In genomic region chr16:3776316-3776715, GRCh38 we compare ENCODE assay signal across 17 cellular contexts.
"Had no signal": no experiment of that assay in that cellular context is flagged by ENCODE, and none has a peak within 500 bp of the region (broad histone marks: within the 10 kb centered on the region; RNA-seq: fewer than 3 reads in every experiment).

No MANE protein-coding gene starts in this region.

- H3K27me3 Mint-ChIP-seq: activated CD8-positive, alpha-beta T cell treated with anti-CD3 and anti-CD28 coated beads for 36 hours; central memory CD8-positive, alpha-beta T cell; naive B cell; T-cell had no signal

- H3K9me3 Mint-ChIP-seq: activated CD8-positive, alpha-beta T cell treated with anti-CD3 and anti-CD28 coated beads for 36 hours; central memory CD8-positive, alpha-beta T cell; naive B cell; T-cell had no signal

- ATAC-seq: activated CD8-positive, alpha-beta T cell treated with anti-CD3 and anti-CD28 coated beads for 36 hours; sciatic nerve; T-cell had no signal

- DNase-seq: activated CD4-positive, alpha-beta T cell treated with anti-CD3 and anti-CD28 coated beads for 4 hours; activated CD8-positive, alpha-beta T cell treated with anti-CD3 and anti-CD28 coated beads for 36 hours; activated naive CD4-positive, alpha-beta T cell treated with Interleukin-2 at 50 U/mL for 16 hours; cortex of kidney; effector CD8-positive, alpha-beta T cell; hippocampal formation; naive B cell; posterior cingulate gyrus; stimulated activated CD4-positive, alpha-beta T cell treated with anti-CD3 and anti-CD28 coated beads, Interleukin-2, amount 100 ng/mL, for 24 hours; stimulated activated naive CD4-positive, alpha-beta T cell treated with Interleukin-2 at 50 U/mL for 16 hours; T-cell had no signal

- H3K27ac ChIP-seq: epithelial cell of prostate, neutrophil, suprapubic skin, VCaP had no signal

- H3K27me3 ChIP-seq: neutrophil, suprapubic skin had no signal

- H3K4me3 ChIP-seq: suprapubic skin had no signal

- H3K4me3 Mint-ChIP-seq: activated CD8-positive, alpha-beta T cell treated with anti-CD3 and anti-CD28 coated beads for 36 hours; central memory CD8-positive, alpha-beta T cell; T-cell had no signal

- H3K9me3 ChIP-seq: neutrophil, suprapubic skin had no signal

- H3K27ac Mint-ChIP-seq: activated CD8-positive, alpha-beta T cell treated with anti-CD3 and anti-CD28 coated beads for 36 hours; T-cell had no signal
